Comparison of ENCODE assay signal across 1 cellular context in the genomic region with DNA sequence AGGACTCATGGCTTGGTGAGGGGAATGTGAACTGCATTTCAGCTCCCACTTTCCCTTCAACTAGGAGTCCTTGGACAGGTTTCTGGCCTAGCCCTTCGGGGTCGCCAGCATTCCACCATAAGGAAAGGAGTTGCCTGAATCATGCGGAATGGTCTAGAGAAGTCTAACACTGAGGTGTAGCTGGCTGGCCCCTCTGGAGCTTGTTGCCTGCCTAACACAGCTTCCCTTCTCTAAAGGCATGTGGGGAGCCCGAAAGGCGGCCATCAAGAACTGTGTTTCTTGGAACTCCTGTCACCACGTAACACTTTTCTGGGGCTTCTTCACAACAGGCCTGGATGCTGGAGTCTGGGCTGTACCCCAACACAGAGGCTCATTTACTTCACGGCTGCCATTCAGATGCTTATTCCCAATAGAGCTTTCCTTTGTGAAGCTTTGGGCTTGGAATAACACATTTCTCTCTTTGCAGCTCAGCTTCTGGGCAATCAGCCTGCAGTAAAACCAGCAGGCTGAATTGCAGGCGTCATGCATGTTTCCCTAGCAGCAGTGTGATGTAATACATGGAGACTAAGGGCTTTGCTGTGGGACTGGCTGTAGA.
TF ChIP-seq lines count a peak whose summit lies in the region.

No MANE protein-coding gene starts in this region.

TF ChIP-seq in SK-N-SH, 30 proteins besides CTCF, POLR2A, EP300 and RAD21 (continued from another document):
- TF ChIP-seq, protein P1, sequence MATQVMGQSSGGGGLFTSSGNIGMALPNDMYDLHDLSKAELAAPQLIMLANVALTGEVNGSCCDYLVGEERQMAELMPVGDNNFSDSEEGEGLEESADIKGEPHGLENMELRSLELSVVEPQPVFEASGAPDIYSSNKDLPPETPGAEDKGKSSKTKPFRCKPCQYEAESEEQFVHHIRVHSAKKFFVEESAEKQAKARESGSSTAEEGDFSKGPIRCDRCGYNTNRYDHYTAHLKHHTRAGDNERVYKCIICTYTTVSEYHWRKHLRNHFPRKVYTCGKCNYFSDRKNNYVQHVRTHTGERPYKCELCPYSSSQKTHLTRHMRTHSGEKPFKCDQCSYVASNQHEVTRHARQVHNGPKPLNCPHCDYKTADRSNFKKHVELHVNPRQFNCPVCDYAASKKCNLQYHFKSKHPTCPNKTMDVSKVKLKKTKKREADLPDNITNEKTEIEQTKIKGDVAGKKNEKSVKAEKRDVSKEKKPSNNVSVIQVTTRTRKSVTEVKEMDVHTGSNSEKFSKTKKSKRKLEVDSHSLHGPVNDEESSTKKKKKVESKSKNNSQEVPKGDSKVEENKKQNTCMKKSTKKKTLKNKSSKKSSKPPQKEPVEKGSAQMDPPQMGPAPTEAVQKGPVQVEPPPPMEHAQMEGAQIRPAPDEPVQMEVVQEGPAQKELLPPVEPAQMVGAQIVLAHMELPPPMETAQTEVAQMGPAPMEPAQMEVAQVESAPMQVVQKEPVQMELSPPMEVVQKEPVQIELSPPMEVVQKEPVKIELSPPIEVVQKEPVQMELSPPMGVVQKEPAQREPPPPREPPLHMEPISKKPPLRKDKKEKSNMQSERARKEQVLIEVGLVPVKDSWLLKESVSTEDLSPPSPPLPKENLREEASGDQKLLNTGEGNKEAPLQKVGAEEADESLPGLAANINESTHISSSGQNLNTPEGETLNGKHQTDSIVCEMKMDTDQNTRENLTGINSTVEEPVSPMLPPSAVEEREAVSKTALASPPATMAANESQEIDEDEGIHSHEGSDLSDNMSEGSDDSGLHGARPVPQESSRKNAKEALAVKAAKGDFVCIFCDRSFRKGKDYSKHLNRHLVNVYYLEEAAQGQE (IDR thresholded peaks at IDR 0.05; ENCODE audit: low read depth, low read length) = no peak
- no peak for TF ChIP-seq CHD2 (IDR thresholded peaks at IDR 0.05; ENCODE audit: low read length, partially characterized antibody)
- TF ChIP-seq, protein P2, sequence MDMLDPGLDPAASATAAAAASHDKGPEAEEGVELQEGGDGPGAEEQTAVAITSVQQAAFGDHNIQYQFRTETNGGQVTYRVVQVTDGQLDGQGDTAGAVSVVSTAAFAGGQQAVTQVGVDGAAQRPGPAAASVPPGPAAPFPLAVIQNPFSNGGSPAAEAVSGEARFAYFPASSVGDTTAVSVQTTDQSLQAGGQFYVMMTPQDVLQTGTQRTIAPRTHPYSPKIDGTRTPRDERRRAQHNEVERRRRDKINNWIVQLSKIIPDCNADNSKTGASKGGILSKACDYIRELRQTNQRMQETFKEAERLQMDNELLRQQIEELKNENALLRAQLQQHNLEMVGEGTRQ (IDR thresholded peaks at IDR 0.05; ENCODE audit: borderline replicate concordance, low read depth, low read length) = no peak
- TF ChIP-seq MEF2A (IDR thresholded peaks at IDR 0.05; ENCODE audit: borderline replicate concordance, low read depth) = no peak
- no peak for TF ChIP-seq FOXM1 (IDR thresholded peaks at IDR 0.05; ENCODE audit: low read depth)
